In the genomic region with DNA sequence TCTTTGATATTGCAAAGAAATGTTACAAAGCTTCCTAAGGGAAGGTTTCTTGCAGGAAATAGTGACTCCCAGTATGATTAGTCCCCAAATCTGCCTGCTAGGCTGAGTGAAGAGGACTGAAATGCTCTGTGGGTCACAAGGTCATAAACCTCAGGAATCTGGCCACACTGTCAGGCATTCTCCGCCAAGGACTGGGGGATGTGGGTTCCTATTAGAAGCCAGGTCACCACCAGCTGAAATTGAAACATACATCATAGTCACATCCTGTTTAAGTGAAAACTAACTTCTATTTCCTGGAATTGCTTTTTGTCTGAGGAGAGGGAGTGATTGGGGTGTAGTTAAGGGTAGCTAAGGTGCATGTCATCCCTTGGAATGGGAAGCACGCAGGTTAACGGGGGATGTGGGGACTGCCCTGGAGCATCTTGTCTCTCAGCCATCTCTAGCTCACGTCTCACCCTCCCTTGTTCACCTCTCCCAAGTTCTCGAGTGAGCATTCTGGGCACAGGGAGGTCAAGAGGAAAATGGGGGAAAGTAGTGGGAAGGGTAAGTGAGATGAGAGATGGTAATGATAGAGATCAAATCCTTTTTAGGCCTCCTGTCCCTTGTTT, we compare ENCODE assay signal across 8 cellular contexts. TPM values are rescaled to one million over a fixed set of nuclear protein-coding genes. Genes with fewer than 3 reads are reported as not detected.
DNase-seq lines count a peak whose midpoint lies in the region; ATAC-seq, FAIRE-seq and TF ChIP-seq lines count a peak whose summit lies in the region.
"Had no signal": no experiment of that assay in that cellular context is flagged by ENCODE, and none has a peak within 500 bp of the region (broad histone marks: within the 10 kb centered on the region; RNA-seq: fewer than 3 reads in every experiment).

No MANE protein-coding gene starts in this region.

- H3K27ac Mint-ChIP-seq in endothelial cell (ENCODE audit: unreplicated experiment) (peak overlapping the region; percentile 86), progenitor cell of endocrine pancreas (peak overlapping the region; percentile 7)

- H3K4me1 ChIP-seq in HAP-1 = peaks cover 29% of the 10 kb centered on the region

- H3K36me3 ChIP-seq in HAP-1 (replicated peaks) = no peaks in the 10 kb centered on the region

- in situ Hi-C loops in HAP-1 (cut with MboI; ENCODE audit: low sequenced_read_pairs) = no loop called here

- H3K27me3 Mint-ChIP-seq in endothelial cell (ENCODE audit: unreplicated experiment) (peaks cover 3% of the 10 kb centered on the region), progenitor cell of endocrine pancreas (no peaks in the 10 kb centered on the region)

- no peaks in the 10 kb centered on the region for H3K27me3 ChIP-seq in HAP-1 (ENCODE audit: low read depth)

- H3K4me3 ChIP-seq in HAP-1 = no peak overlapping the region

- peaks cover 59% of the 10 kb centered on the region for H3K4me1 Mint-ChIP-seq in endothelial cell (ENCODE audit: unreplicated experiment)
- peaks cover 25% of the 10 kb centered on the region for H3K4me1 Mint-ChIP-seq in progenitor cell of endocrine pancreas (ENCODE audit: low read depth)

- H3K9me3 Mint-ChIP-seq in endothelial cell (ENCODE audit: unreplicated experiment) (no peaks in the 10 kb centered on the region), progenitor cell of endocrine pancreas (ENCODE audit: low read depth) (no peaks in the 10 kb centered on the region)

- no peak for ATAC-seq in GM21619 (IDR thresholded peaks at IDR 0.05; ENCODE audit: unreplicated experiment)

- TF ChIP-seq CTCF in endothelial cell (IDR thresholded peaks at IDR 0.05; ENCODE audit: unreplicated experiment) = no peak
- no peak for TF ChIP-seq CTCF in progenitor cell of endocrine pancreas (IDR thresholded peaks at IDR 0.05; ENCODE audit: unreplicated experiment)

- H3K36me3 Mint-ChIP-seq in endothelial cell (ENCODE audit: low read depth, unreplicated experiment) (no peaks in the 10 kb centered on the region), progenitor cell of endocrine pancreas (ENCODE audit: insufficient read depth) (no peaks in the 10 kb centered on the region)

- H3K4me3 Mint-ChIP-seq in endothelial cell (ENCODE audit: unreplicated experiment) (no peak overlapping the region), progenitor cell of endocrine pancreas (ENCODE audit: low read depth) (no peak overlapping the region)

- peak; percentile 63 for FAIRE-seq in GM18507 (lab: Jason Lieb, UNC)

- no peak for DNase-seq in GM18507 (ENCODE audit: extremely low spot score, insufficient read length, low read depth)
- DNase-seq in RKO (ENCODE audit: low spot score) = peak; percentile 45
- no peak for DNase-seq in endothelial cell (ENCODE audit: low spot score)
- DNase-seq in progenitor cell of endocrine pancreas (ENCODE audit: low spot score, unreplicated experiment) = no peak
- no peak for DNase-seq in NCI-H69 (lab: John Stamatoyannopoulos, UW)
- DNase-seq in HAP-1 (ENCODE audit: low spot score in 2 of 2) = no peak
- DNase-seq: NCI-H2029 treated with DMSO at 0.1 percent for 48 hours had no signal

- no peaks in the 10 kb centered on the region for H3K9me3 ChIP-seq in HAP-1

RNA-seq across cellular contexts. Expression of gene GSAP, which starts 12.0 kb away (rescaled TPM):
- 1.9 TPM for total RNA-seq in endothelial cell (ENCODE audit: unreplicated experiment)
- total RNA-seq in progenitor cell of endocrine pancreas = 9.9 and 10.9 TPM in 2 replicates
